Comparison of ENCODE assay signal across 1 cellular context in the genomic region with DNA sequence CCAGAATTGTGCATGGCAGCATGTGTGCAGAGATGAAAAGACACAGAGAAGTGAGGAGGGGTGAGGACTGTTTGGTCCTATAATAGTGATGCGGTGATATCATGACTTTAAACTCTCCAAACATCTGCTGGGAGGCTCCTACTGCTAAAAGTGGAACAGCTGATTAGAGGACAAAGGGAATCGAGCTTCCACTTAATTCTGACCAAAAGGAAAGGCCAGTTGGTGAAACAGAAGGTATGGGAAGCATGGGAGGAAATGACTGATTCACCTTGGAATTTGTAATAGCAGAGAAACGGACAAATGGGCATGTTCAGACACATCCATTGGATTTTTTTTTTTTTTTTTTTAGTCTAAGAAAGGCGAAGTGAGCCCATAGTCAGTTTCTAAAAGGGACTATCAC.
A peak's percentile ranks its signal among the peaks of the same experiment; 100 is the strongest.
TF ChIP-seq lines count a peak whose summit lies in the region.

No MANE protein-coding gene starts in this region.

TF ChIP-seq in IMR-90, 13 proteins besides CTCF, POLR2A, EP300 and RAD21:
- TF ChIP-seq RCOR1 (IDR thresholded peaks at IDR 0.05; ENCODE audit: insufficient replicate concordance, low read length) (peak; percentile 65), RFX5 (IDR thresholded peaks at IDR 0.05; ENCODE audit: low read depth, low read length) (no peak), NFE2L2 (IDR thresholded peaks at IDR 0.05; ENCODE audit: low read depth, low read length) (no peak), MAZ (IDR thresholded peaks at IDR 0.05; ENCODE audit: borderline replicate concordance, low read depth, low read length) (no peak), BHLHE40 (IDR thresholded peaks at IDR 0.05; ENCODE audit: low read depth, low read length) (no peak), CEBPB (IDR thresholded peaks at IDR 0.05; ENCODE audit: low read depth, low read length) (0 out of 2 replicates have a peak, but pooled peaks have one; percentile 13), SMC3 (IDR thresholded peaks at IDR 0.05; ENCODE audit: low read depth, low read length) (peak; percentile 17; the same call in 1 of the 2 replicates), FOS (IDR thresholded peaks at IDR 0.05; ENCODE audit: low read depth, low read length) (no peak), CHD1 (IDR thresholded peaks at IDR 0.05; ENCODE audit: low read depth, low read length) (no peak), MXI1 (IDR thresholded peaks at IDR 0.05; ENCODE audit: borderline replicate concordance, low read depth, low read length) (no peak), MAFK (IDR thresholded peaks at IDR 0.05; ENCODE audit: low read depth, low read length) (no peak)
- TF ChIP-seq, protein P1, sequence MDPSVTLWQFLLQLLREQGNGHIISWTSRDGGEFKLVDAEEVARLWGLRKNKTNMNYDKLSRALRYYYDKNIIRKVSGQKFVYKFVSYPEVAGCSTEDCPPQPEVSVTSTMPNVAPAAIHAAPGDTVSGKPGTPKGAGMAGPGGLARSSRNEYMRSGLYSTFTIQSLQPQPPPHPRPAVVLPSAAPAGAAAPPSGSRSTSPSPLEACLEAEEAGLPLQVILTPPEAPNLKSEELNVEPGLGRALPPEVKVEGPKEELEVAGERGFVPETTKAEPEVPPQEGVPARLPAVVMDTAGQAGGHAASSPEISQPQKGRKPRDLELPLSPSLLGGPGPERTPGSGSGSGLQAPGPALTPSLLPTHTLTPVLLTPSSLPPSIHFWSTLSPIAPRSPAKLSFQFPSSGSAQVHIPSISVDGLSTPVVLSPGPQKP (IDR thresholded peaks at IDR 0.05; ENCODE audit: borderline replicate concordance, low read depth, low read length) = no peak
- TF ChIP-seq, protein P2, sequence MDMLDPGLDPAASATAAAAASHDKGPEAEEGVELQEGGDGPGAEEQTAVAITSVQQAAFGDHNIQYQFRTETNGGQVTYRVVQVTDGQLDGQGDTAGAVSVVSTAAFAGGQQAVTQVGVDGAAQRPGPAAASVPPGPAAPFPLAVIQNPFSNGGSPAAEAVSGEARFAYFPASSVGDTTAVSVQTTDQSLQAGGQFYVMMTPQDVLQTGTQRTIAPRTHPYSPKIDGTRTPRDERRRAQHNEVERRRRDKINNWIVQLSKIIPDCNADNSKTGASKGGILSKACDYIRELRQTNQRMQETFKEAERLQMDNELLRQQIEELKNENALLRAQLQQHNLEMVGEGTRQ (IDR thresholded peaks at IDR 0.05; ENCODE audit: low read depth, low read length) = no peak
